ENCODE assay signal across 1 cellular context in the genomic region with DNA sequence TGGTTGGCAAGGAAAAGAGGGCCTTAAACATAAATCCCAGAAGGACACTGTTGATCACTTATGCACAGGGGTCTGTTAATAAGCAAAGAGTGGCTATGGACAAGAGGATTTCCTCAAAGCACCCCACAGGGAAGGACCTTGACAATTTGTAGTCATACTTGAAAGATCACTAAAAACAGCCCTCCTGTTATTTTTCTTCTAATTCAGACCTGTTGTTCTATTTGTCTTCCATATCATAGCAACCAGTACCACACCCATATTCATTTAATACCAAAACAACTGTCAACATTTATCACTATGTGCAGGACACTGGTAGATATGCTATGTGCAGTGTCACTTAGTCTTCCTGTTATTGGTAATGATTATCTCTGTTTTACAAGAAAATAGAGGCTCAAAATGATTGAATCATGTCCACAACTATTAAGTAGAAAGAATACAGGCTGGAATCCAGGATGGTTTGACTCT.
A peak's percentile ranks its signal among the peaks of the same experiment; 100 is the strongest.
TF ChIP-seq lines count a peak whose summit lies in the region.

No MANE protein-coding gene starts in this region.

TF ChIP-seq in HepG2, 621 proteins besides CTCF, POLR2A, EP300 and RAD21 (continues in another document):
- TF ChIP-seq, protein P1, sequence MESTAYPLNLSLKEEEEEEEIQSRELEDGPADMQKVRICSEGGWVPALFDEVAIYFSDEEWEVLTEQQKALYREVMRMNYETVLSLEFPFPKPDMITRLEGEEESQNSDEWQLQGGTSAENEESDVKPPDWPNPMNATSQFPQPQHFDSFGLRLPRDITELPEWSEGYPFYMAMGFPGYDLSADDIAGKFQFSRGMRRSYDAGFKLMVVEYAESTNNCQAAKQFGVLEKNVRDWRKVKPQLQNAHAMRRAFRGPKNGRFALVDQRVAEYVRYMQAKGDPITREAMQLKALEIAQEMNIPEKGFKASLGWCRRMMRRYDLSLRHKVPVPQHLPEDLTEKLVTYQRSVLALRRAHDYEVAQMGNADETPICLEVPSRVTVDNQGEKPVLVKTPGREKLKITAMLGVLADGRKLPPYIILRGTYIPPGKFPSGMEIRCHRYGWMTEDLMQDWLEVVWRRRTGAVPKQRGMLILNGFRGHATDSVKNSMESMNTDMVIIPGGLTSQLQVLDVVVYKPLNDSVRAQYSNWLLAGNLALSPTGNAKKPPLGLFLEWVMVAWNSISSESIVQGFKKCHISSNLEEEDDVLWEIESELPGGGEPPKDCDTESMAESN (CRISPR knock-in tag; conservative IDR thresholded peaks at IDR 0.05) = no peak
- TF ChIP-seq MED8 (CRISPR knock-in tag; IDR thresholded peaks at IDR 0.05; ENCODE audit: insufficient replicate concordance) = no peak
- no peak for TF ChIP-seq CREM (IDR thresholded peaks at IDR 0.05)
- TF ChIP-seq CREM (CRISPR knock-in tag; IDR thresholded peaks at IDR 0.05) = no peak
- peak; percentile 73; the same call in 1 of the 2 replicates for TF ChIP-seq MLLT10 (CRISPR knock-in tag; IDR thresholded peaks at IDR 0.05)
- TF ChIP-seq SMAD3 (CRISPR knock-in tag; IDR thresholded peaks at IDR 0.05) = no peak
- TF ChIP-seq RBFOX2 (IDR thresholded peaks at IDR 0.05; ENCODE audit: low read depth, low read length) = peak; percentile 24; the same call in 1 of the 2 replicates
- TF ChIP-seq, protein P2, sequence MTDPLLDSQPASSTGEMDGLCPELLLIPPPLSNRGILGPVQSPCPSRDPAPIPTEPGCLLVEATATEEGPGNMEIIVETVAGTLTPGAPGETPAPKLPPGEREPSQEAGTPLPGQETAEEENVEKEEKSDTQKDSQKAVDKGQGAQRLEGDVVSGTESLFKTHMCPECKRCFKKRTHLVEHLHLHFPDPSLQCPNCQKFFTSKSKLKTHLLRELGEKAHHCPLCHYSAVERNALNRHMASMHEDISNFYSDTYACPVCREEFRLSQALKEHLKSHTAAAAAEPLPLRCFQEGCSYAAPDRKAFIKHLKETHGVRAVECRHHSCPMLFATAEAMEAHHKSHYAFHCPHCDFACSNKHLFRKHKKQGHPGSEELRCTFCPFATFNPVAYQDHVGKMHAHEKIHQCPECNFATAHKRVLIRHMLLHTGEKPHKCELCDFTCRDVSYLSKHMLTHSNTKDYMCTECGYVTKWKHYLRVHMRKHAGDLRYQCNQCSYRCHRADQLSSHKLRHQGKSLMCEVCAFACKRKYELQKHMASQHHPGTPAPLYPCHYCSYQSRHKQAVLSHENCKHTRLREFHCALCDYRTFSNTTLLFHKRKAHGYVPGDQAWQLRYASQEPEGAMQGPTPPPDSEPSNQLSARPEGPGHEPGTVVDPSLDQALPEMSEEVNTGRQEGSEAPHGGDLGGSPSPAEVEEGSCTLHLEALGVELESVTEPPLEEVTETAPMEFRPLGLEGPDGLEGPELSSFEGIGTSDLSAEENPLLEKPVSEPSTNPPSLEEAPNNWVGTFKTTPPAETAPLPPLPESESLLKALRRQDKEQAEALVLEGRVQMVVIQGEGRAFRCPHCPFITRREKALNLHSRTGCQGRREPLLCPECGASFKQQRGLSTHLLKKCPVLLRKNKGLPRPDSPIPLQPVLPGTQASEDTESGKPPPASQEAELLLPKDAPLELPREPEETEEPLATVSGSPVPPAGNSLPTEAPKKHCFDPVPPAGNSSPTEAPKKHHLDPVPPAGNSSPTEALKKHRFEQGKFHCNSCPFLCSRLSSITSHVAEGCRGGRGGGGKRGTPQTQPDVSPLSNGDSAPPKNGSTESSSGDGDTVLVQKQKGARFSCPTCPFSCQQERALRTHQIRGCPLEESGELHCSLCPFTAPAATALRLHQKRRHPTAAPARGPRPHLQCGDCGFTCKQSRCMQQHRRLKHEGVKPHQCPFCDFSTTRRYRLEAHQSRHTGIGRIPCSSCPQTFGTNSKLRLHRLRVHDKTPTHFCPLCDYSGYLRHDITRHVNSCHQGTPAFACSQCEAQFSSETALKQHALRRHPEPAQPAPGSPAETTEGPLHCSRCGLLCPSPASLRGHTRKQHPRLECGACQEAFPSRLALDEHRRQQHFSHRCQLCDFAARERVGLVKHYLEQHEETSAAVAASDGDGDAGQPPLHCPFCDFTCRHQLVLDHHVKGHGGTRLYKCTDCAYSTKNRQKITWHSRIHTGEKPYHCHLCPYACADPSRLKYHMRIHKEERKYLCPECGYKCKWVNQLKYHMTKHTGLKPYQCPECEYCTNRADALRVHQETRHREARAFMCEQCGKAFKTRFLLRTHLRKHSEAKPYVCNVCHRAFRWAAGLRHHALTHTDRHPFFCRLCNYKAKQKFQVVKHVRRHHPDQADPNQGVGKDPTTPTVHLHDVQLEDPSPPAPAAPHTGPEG (CRISPR knock-in tag; IDR thresholded peaks at IDR 0.05) = 0 out of 2 replicates have a peak, but pooled peaks have one; percentile 5
- TF ChIP-seq, protein P3, sequence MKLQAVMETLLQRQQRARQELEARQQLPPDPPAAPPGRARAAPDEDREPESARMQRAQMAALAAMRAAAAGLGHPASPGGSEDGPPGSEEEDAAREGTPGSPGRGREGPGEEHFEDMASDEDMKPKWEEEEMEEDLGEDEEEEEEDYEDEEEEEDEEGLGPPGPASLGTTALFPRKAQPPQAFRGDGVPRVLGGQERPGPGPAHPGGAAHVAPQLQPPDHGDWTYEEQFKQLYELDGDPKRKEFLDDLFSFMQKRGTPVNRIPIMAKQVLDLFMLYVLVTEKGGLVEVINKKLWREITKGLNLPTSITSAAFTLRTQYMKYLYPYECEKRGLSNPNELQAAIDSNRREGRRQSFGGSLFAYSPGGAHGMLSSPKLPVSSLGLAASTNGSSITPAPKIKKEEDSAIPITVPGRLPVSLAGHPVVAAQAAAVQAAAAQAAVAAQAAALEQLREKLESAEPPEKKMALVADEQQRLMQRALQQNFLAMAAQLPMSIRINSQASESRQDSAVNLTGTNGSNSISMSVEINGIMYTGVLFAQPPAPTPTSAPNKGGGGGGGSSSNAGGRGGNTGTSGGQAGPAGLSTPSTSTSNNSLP (IDR thresholded peaks at IDR 0.05; ENCODE audit: low read depth, low read length) = 0 out of 2 replicates have a peak, but pooled peaks have one; percentile 12
- TF ChIP-seq MXI1 (IDR thresholded peaks at IDR 0.05; ENCODE audit: borderline replicate concordance, low read depth, low read length) = no peak
- TF ChIP-seq MED13 (CRISPR knock-in tag; IDR thresholded peaks at IDR 0.05) = 0 out of 2 replicates have a peak, but pooled peaks have one; percentile 17
- TF ChIP-seq, protein P4, sequence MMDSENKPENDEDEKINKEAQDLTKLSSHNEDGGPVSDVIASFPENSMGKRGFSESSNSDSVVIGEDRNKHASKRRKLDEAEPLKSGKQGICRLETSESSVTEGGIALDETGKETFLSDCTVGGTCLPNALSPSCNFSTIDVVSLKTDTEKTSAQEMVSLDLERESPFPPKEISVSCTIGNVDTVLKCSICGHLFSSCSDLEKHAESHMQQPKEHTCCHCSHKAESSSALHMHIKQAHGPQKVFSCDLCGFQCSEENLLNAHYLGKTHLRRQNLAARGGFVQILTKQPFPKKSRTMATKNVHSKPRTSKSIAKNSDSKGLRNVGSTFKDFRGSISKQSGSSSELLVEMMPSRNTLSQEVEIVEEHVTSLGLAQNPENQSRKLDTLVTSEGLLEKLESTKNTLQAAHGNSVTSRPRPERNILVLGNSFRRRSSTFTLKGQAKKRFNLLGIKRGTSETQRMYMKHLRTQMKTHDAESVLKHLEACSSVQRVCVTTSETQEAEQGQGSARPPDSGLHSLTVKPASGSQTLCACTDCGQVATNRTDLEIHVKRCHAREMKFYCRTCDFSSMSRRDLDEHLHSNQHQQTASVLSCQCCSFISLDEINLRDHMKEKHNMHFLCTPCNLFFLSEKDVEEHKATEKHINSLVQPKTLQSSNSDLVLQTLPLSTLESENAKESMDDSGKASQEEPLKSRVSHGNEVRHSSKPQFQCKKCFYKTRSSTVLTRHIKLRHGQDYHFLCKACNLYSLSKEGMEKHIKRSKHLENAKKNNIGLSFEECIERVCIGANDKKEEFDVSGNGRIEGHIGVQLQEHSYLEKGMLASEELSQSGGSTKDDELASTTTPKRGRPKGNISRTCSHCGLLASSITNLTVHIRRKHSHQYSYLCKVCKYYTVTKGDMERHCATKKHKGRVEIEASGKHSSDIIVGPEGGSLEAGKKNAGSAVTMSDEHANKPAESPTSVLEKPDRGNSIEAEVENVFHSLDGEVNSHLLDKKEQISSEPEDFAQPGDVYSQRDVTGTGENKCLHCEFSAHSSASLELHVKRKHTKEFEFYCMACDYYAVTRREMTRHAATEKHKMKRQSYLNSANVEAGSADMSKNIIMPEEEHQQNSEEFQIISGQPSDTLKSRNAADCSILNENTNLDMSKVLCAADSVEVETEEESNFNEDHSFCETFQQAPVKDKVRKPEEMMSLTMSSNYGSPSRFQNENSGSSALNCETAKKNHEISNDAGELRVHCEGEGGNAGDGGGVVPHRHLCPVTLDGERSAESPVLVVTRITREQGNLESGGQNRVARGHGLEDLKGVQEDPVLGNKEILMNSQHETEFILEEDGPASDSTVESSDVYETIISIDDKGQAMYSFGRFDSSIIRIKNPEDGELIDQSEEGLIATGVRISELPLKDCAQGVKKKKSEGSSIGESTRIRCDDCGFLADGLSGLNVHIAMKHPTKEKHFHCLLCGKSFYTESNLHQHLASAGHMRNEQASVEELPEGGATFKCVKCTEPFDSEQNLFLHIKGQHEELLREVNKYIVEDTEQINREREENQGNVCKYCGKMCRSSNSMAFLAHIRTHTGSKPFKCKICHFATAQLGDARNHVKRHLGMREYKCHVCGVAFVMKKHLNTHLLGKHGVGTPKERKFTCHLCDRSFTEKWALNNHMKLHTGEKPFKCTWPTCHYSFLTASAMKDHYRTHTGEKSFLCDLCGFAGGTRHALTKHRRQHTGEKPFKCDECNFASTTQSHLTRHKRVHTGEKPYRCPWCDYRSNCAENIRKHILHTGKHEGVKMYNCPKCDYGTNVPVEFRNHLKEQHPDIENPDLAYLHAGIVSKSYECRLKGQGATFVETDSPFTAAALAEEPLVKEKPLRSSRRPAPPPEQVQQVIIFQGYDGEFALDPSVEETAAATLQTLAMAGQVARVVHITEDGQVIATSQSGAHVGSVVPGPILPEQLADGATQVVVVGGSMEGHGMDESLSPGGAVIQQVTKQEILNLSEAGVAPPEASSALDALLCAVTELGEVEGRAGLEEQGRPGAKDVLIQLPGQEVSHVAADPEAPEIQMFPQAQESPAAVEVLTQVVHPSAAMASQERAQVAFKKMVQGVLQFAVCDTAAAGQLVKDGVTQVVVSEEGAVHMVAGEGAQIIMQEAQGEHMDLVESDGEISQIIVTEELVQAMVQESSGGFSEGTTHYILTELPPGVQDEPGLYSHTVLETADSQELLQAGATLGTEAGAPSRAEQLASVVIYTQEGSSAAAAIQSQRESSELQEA (CRISPR knock-in tag; IDR thresholded peaks at IDR 0.05; ENCODE audit: not compliant biosample characterization) = no peak
- TF ChIP-seq CENPT (CRISPR knock-in tag; IDR thresholded peaks at IDR 0.05; ENCODE audit: low read depth) = no peak
- no peak for TF ChIP-seq HOXA5 (CRISPR knock-in tag; IDR thresholded peaks at IDR 0.05)
- no peak for TF ChIP-seq MTF1 (CRISPR knock-in tag; IDR thresholded peaks at IDR 0.05)
- TF ChIP-seq, protein P5, sequence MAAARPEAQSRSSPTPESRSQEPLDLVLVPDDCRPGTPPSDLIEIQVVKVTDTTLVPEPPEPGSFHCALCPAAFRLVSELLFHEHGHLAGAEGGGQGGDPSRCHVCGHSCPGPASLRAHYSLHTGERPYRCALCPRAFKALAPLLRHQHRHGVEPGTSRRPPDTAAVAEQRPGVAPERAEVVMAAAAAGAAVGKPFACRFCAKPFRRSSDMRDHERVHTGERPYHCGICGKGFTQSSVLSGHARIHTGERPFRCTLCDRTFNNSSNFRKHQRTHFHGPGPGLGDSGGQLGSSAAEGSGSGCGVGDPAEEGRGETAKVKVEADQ (CRISPR knock-in tag; IDR thresholded peaks at IDR 0.05; ENCODE audit: borderline replicate concordance) = 0 out of 2 replicates have a peak, but pooled peaks have one; percentile 58
- TF ChIP-seq, protein P6, sequence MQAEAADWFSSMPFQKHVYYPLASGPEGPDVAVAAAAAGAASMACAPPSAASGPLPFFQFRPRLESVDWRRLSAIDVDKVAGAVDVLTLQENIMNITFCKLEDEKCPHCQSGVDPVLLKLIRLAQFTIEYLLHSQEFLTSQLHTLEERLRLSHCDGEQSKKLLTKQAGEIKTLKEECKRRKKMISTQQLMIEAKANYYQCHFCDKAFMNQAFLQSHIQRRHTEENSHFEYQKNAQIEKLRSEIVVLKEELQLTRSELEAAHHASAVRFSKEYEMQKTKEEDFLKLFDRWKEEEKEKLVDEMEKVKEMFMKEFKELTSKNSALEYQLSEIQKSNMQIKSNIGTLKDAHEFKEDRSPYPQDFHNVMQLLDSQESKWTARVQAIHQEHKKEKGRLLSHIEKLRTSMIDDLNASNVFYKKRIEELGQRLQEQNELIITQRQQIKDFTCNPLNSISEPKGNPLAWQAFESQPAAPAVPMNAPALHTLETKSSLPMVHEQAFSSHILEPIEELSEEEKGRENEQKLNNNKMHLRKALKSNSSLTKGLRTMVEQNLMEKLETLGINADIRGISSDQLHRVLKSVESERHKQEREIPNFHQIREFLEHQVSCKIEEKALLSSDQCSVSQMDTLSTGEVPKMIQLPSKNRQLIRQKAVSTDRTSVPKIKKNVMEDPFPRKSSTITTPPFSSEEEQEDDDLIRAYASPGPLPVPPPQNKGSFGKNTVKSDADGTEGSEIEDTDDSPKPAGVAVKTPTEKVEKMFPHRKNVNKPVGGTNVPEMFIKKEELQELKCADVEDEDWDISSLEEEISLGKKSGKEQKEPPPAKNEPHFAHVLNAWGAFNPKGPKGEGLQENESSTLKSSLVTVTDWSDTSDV (CRISPR knock-in tag; IDR thresholded peaks at IDR 0.05) = no peak
- no peak for TF ChIP-seq ZNF292 (CRISPR knock-in tag; IDR thresholded peaks at IDR 0.05; ENCODE audit: borderline replicate concordance, low read depth)
- TF ChIP-seq ARHGAP35 (CRISPR knock-in tag; IDR thresholded peaks at IDR 0.05; ENCODE audit: borderline replicate concordance) = no peak
- TF ChIP-seq ZNF781 (CRISPR knock-in tag; IDR thresholded peaks at IDR 0.05; ENCODE audit: borderline replicate concordance, not compliant biosample characterization) = no peak
- no peak for TF ChIP-seq NBN (conservative IDR thresholded peaks at IDR 0.05)
- no peak for TF ChIP-seq ZNF225 (CRISPR knock-in tag; IDR thresholded peaks at IDR 0.05)
- TF ChIP-seq, protein P7, sequence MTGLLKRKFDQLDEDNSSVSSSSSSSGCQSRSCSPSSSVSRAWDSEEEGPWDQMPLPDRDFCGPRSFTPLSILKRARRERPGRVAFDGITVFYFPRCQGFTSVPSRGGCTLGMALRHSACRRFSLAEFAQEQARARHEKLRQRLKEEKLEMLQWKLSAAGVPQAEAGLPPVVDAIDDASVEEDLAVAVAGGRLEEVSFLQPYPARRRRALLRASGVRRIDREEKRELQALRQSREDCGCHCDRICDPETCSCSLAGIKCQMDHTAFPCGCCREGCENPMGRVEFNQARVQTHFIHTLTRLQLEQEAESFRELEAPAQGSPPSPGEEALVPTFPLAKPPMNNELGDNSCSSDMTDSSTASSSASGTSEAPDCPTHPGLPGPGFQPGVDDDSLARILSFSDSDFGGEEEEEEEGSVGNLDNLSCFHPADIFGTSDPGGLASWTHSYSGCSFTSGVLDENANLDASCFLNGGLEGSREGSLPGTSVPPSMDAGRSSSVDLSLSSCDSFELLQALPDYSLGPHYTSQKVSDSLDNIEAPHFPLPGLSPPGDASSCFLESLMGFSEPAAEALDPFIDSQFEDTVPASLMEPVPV (CRISPR knock-in tag; IDR thresholded peaks at IDR 0.05) = no peak
- TF ChIP-seq ZNF264 (CRISPR knock-in tag; IDR thresholded peaks at IDR 0.05) = no peak
